In genomic region chr13:74210693-74211393, GRCh38 we compare ENCODE assay signal across 8 cellular contexts.
DNase-seq lines count a peak whose midpoint lies in the region; ATAC-seq, FAIRE-seq and TF ChIP-seq lines count a peak whose summit lies in the region.

No MANE protein-coding gene starts in this region.

- peak; percentile 93 for FAIRE-seq in bronchial epithelial cell (lab: Jason Lieb, UNC)

- peaks cover 0 to 8% (median 7%) of the 10 kb centered on the region in 3 donors for H3K4me1 Mint-ChIP-seq in T-cell

- DNase-seq in DMS79 (lab: John Stamatoyannopoulos, UW) (peak; percentile 5), NCI-H146 (lab: John Stamatoyannopoulos, UW) (peak; percentile 23), bronchial epithelial cell (ENCODE audit: low read depth) (peak; percentile 95), myocyte (ENCODE audit: low read depth) (peak; percentile 99), superior temporal gyrus (ENCODE audit: extremely low spot score) (no peak), T-cell (no peak), NCI-H774 (lab: John Stamatoyannopoulos, UW) (no peak)
- no peak for DNase-seq in activated CD4-positive, alpha-beta T cell treated with anti-CD3 and anti-CD28 coated beads for 1 hour

- no peak overlapping the region for H3K4me3 Mint-ChIP-seq in T-cell

- H3K9me3 Mint-ChIP-seq in T-cell: peaks cover 0 to 3% (median 0%) of the 10 kb centered on the region in 3 donors

- H3K27me3 Mint-ChIP-seq in T-cell: no peaks in the 10 kb centered on the region

- no peak overlapping the region for H3K4me3 ChIP-seq in bronchial epithelial cell (ENCODE audit: low read depth, low read length)

- POLR2A ChIA-PET in T-cell (lab: Charles Lee): no interaction called here

- ATAC-seq in T-cell (replicated peaks in 1 of 4): no peak

- no peak overlapping the region for H3K27ac Mint-ChIP-seq in T-cell

- CTCF ChIA-PET in T-cell (lab: Charles Lee): interaction anchor here in 1 of 2 donors (0.8 kb wide), 1 partner anchor 76 kb away, joined by 4 read pairs; no protein-coding TSS in a partner anchor

- TF ChIP-seq CTCF in bronchial epithelial cell (IDR thresholded peaks at IDR 0.05; ENCODE audit: insufficient read depth, low read length, severe bottlenecking): no peak

- H3K36me3 ChIP-seq in bronchial epithelial cell (ENCODE audit: control insufficient read depth, insufficient read depth, low read length): no peaks in the 10 kb centered on the region

- no peaks in the 10 kb centered on the region for H3K27me3 ChIP-seq in bronchial epithelial cell (ENCODE audit: control insufficient read depth, insufficient read depth, low read length)

- peaks cover 3% of the 10 kb centered on the region for H3K36me3 Mint-ChIP-seq in T-cell

Comparison
In these comparisons a context has a peak if more than half of its experiments do, and no peak if none do; other contexts are left out.
1. DNase-seq: peak in DMS79 (single experiment), NCI-H146 (single experiment), bronchial epithelial cell (single experiment) and myocyte (single experiment); none in activated CD4-positive, alpha-beta T cell treated with anti-CD3 and anti-CD28 coated beads for 1 hour (single experiment), superior temporal gyrus (single experiment), T-cell (0 of 34) and NCI-H774 (single experiment).